Comparison of ENCODE assay signal across 2 cellular contexts in the genomic region with DNA sequence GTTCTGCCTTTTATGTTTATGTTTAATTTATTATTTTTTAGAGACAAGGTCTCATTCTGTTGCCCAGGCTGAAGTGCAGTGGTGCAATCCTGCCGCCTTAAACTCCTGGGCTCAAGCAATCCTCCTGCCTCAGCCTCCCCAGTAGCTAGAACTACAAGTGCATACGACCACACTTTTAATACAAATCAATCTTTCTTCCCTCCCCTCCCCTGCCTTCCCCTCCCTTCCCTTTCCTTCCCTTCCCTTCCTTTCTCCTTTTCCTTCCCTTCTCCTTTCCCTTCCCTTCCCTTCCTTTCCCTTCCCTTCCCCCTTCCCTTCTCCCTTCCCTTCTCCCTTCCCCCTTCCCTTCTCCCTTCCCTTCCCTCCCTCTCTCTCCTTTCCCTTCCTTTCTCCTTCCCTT.
TF ChIP-seq lines count a peak whose summit lies in the region.

No MANE protein-coding gene starts in this region.

TF ChIP-seq in HEK293, 187 proteins besides CTCF, POLR2A, EP300 and RAD21:
- TF ChIP-seq SCRT2 (tag by site-specific recombination; IDR thresholded peaks at IDR 0.05) (no peak), PRDM1 (tag by site-specific recombination; IDR thresholded peaks at IDR 0.05) (peak; percentile 74), ZNF629 (tag by site-specific recombination; IDR thresholded peaks at IDR 0.05) (no peak)

TF ChIP-seq in K562, 482 proteins besides CTCF, POLR2A, EP300 and RAD21:
- TF ChIP-seq XRCC3 (IDR thresholded peaks at IDR 0.05), result no peak
- TF ChIP-seq MEIS2 (IDR thresholded peaks at IDR 0.05; ENCODE audit: partially characterized antibody), result no peak
- TF ChIP-seq, protein P1, sequence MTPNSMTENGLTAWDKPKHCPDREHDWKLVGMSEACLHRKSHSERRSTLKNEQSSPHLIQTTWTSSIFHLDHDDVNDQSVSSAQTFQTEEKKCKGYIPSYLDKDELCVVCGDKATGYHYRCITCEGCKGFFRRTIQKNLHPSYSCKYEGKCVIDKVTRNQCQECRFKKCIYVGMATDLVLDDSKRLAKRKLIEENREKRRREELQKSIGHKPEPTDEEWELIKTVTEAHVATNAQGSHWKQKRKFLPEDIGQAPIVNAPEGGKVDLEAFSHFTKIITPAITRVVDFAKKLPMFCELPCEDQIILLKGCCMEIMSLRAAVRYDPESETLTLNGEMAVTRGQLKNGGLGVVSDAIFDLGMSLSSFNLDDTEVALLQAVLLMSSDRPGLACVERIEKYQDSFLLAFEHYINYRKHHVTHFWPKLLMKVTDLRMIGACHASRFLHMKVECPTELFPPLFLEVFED (CRISPR knock-in tag; conservative IDR thresholded peaks at IDR 0.05), result peak; percentile 56; the same call in 1 of the 2 replicates
- peak; percentile 45 for TF ChIP-seq PCBP1 (IDR thresholded peaks at IDR 0.05; ENCODE audit: low read depth, low read length, poor library complexity, severe bottlenecking)
- TF ChIP-seq, protein P2, sequence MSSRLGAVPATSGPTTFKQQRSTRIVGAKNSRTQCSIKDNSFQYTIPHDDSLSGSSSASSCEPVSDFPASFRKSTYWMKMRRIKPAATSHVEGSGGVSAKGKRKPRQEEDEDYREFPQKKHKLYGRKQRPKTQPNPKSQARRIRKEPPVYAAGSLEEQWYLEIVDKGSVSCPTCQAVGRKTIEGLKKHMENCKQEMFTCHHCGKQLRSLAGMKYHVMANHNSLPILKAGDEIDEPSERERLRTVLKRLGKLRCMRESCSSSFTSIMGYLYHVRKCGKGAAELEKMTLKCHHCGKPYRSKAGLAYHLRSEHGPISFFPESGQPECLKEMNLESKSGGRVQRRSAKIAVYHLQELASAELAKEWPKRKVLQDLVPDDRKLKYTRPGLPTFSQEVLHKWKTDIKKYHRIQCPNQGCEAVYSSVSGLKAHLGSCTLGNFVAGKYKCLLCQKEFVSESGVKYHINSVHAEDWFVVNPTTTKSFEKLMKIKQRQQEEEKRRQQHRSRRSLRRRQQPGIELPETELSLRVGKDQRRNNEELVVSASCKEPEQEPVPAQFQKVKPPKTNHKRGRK (tag; IDR thresholded peaks at IDR 0.05), result peak; percentile 30; the same call in 1 of the 2 replicates
- no peak for TF ChIP-seq HMGN3 (IDR thresholded peaks at IDR 0.05; ENCODE audit: borderline replicate concordance, extremely low read depth, insufficient read length, low read depth, low read length)
